9 cellular contexts compared by ENCODE assay signal in the genomic region with DNA sequence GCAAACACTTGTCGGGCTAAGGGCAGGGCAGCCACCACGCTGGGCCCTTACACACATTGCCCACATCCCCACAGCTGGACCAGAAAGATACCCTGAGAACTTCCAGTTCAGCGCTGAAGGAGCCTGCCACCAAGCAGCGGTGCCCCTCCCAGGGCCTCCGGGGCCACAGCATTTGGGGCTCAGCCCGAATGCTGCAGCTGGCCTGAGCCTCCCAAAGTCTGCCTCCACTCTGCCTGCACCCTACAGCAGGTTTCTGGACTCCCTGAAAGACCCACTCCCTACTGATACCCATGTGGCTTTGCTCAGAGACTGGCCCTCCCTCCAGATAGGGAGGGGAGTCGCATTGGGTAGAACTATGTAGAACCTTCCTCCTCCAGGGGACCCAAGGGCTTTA. TPM values are rescaled to one million over a fixed set of nuclear protein-coding genes. Genes with fewer than 3 reads are reported as not detected.
DNase-seq lines count a peak whose midpoint lies in the region; ATAC-seq and TF ChIP-seq lines count a peak whose summit lies in the region.
"Had no signal": no experiment of that assay in that cellular context is flagged by ENCODE, and none has a peak within 500 bp of the region (broad histone marks: within the 10 kb centered on the region; RNA-seq: fewer than 3 reads in every experiment).

No MANE protein-coding gene starts in this region.

- peak overlapping the region; percentile 98 for H3K4me2 ChIP-seq in OCI-LY1 (ENCODE audit: low read length)

- peak overlapping the region; percentile 90; the same call in 1 of the 2 replicates for H3K9ac ChIP-seq in OCI-LY1 (ENCODE audit: low read length)

- DNase-seq in GF-D8 (lab: John Stamatoyannopoulos, UW) (peak; percentile 51), dorsolateral prefrontal cortex (no peak), psoas muscle (no peak), NCI-H1048 (lab: John Stamatoyannopoulos, UW) (no peak), NCI-H187 (lab: John Stamatoyannopoulos, UW) (no peak)
- DNase-seq in activated CD4-positive, CD25-positive, alpha-beta regulatory T cell treated with anti-CD3 and anti-CD28 coated beads, Interleukin-2, amount 50 U/mL, for 72 hours, result no peak
- DNase-seq: NCI-H774 had no signal

- peaks cover 29% of the 10 kb centered on the region for H3K4me1 ChIP-seq in OCI-LY1 (ENCODE audit: insufficient read depth, low read length, severe bottlenecking)
- H3K4me1 ChIP-seq in psoas muscle, result peaks cover 13% of the 10 kb centered on the region

- no peak for TF ChIP-seq CTCF in OCI-LY1 (IDR thresholded peaks at IDR 0.05; ENCODE audit: low read length)
- no peak for TF ChIP-seq CTCF in dorsolateral prefrontal cortex (IDR thresholded peaks at IDR 0.05 in 54 of 56, conservative IDR thresholded peaks at IDR 0.05 in 2 of 56; ENCODE audit: low read depth in 1 of 56, partially characterized antibody in 56 of 56)
- no peak for TF ChIP-seq CTCF in psoas muscle (IDR thresholded peaks at IDR 0.05)

- no peaks in the 10 kb centered on the region for H3K27me3 ChIP-seq in OCI-LY1 (ENCODE audit: insufficient read depth, low read length)
- no peaks in the 10 kb centered on the region for H3K27me3 ChIP-seq in dorsolateral prefrontal cortex
- H3K27me3 ChIP-seq in psoas muscle (ENCODE audit: insufficient read depth in 3 of 3, low read length in 2 of 3), result no peaks in the 10 kb centered on the region

- H3K9me2 ChIP-seq in OCI-LY1 (ENCODE audit: low read depth, low read length), result no peaks in the 10 kb centered on the region

- WGBS in psoas muscle, 3 donors, result 39 to 75% (median 59%) methylated on average over 7 of the region's 7 CpGs

- H4K20me1 ChIP-seq in OCI-LY1 (ENCODE audit: insufficient read depth, low read length), result no peaks in the 10 kb centered on the region

- H3F3A ChIP-seq in OCI-LY1 (ENCODE audit: insufficient read depth, low read length), result no peaks in the 10 kb centered on the region

- ATAC-seq in psoas muscle (peak in 1 of 4 donors; percentile 0), GM21529 (IDR thresholded peaks at IDR 0.05; ENCODE audit: unreplicated experiment) (no peak)

- no peaks in the 10 kb centered on the region for H3K79me2 ChIP-seq in OCI-LY1 (ENCODE audit: insufficient read depth, low read length)

- no peak overlapping the region for H3K27ac ChIP-seq in OCI-LY1 (ENCODE audit: low read depth, low read length, poor library complexity, severe bottlenecking)
- H3K27ac ChIP-seq in dorsolateral prefrontal cortex, result peak overlapping the region in 6 of 59 donors; percentile 16 to 89 (median 83)
- peak overlapping the region; percentile 96 for H3K27ac ChIP-seq in psoas muscle

- H2AFZ ChIP-seq in OCI-LY1 (ENCODE audit: low read length), result no peak overlapping the region

- H3K36me3 ChIP-seq in OCI-LY1 (ENCODE audit: insufficient read depth, low read length) (no peaks in the 10 kb centered on the region), psoas muscle (ENCODE audit: insufficient read depth in 1 of 2, low read depth in 1 of 2) (peaks cover 0 to 9% of the 10 kb centered on the region in 2 donors)

- H3K4me3 ChIP-seq in OCI-LY1 (ENCODE audit: low read depth, low read length, poor library complexity, severe bottlenecking) (peak overlapping the region; percentile 75), dorsolateral prefrontal cortex (peak overlapping the region in 32 of 59 donors; percentile 5 to 97 (median 90)), psoas muscle (peak overlapping the region; percentile 85)

- H3K9me3 ChIP-seq in OCI-LY1 (ENCODE audit: low read length) (no peaks in the 10 kb centered on the region), psoas muscle (no peaks in the 10 kb centered on the region)

- intact Hi-C loops in dorsolateral prefrontal cortex (cut with DNase I) (loop anchor here in 1 of 2 donors (5.0 kb wide), 1 partner anchor 129 kb away; a partner anchor contains a TSS), psoas muscle (cut with DNase I) (no loop called here)

RNA-seq across cellular contexts. Expression of a gene that starts 1.5 kb away (rescaled TPM):
- 100 to 1,000 TPM; 102 to 185 (median 136) TPM for total RNA-seq in dorsolateral prefrontal cortex
- 10 to 100 TPM; 20.5 to 47.6 (median 25.7) TPM for total RNA-seq in psoas muscle
- polyA plus RNA-seq in psoas muscle, result 100 to 1,000 TPM in 1 of 3 donors, 10 to 100 TPM in 2; 45.1 to 187 (median 57.1) TPM

RNA-seq across cellular contexts. Expression of a gene that starts 3.3 kb away (rescaled TPM):
- total RNA-seq in dorsolateral prefrontal cortex (1 to 10 TPM in 1 of 120 experiments, under 1 TPM in 1, not detected in 118; 0.43 to 1.1 TPM), psoas muscle (1,000 to 10,000 TPM in 3 of 4 donors, 100 to 1,000 TPM in 1; 976 to 2,217 (median 1,286) TPM)
- polyA plus RNA-seq in psoas muscle, result 100 to 1,000 TPM; 296 to 661 (median 603) TPM

RNA-seq across cellular contexts. Expression of a gene that starts 27.6 kb away (rescaled TPM):
- total RNA-seq in dorsolateral prefrontal cortex (1 to 10 TPM in 2 of 120 experiments, under 1 TPM in 8, not detected in 110; 0.20 to 1.5 (median 0.33) TPM), psoas muscle (not detected)
- under 1 TPM in 2 of 3 donors, not detected in 1; 0.03 to 0.08 TPM for polyA plus RNA-seq in psoas muscle

RNA-seq across cellular contexts. Expression of a gene that starts 28.8 kb away (rescaled TPM):
- 100 to 1,000 TPM; 106 to 206 (median 136) TPM for total RNA-seq in dorsolateral prefrontal cortex
- 100 to 1,000 TPM; 244 to 361 (median 296) TPM for total RNA-seq in psoas muscle
- polyA plus RNA-seq in psoas muscle, result 100 to 1,000 TPM; 236 to 384 (median 267) TPM

RNA-seq across cellular contexts. Expression of a gene that starts 39.6 kb away (rescaled TPM):
- total RNA-seq in dorsolateral prefrontal cortex, result 100 to 1,000 TPM; 175 to 366 (median 250) TPM
- 100 to 1,000 TPM in 3 of 4 donors, 10 to 100 TPM in 1; 88.3 to 192 (median 160) TPM for total RNA-seq in psoas muscle
- 100 to 1,000 TPM in 2 of 3 donors, 10 to 100 TPM in 1; 79.1 to 268 (median 100) TPM for polyA plus RNA-seq in psoas muscle

Comparison
In these comparisons a context has a peak if more than half of its experiments do, and no peak if none do; other contexts are left out.
1. RNA of a gene that starts 3.3 kb away (total RNA-seq): 976 to 2,217 TPM in psoas muscle; 0.43 to 1.1 TPM in dorsolateral prefrontal cortex; every median in the first group is over 100 times any median in the second.
2. Peak in every context shown above with its lines, with median percentiles within 50 percentile points of each other: H3K4me3 ChIP-seq.